In the genomic region with DNA sequence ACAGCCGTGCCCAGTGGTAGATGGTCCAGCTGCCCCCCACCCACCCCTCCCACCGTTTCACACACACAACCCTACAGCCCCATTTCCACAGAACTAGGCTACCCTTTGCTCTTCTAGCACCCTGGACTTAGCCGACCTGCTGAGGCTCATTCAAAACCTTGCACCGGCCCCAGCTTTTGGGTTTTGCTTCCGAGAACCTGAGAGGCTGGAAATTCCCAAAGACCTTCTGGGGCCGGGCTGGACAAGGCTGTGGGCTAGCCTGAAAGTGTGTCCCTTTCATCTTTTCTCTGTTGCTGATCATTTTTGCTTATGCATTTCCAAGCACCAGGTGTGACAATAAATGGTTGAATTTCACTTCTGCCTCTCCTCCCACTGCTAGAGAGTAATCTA, we compare ENCODE assay signal across 7 cellular contexts.
"Had no signal": no experiment of that assay in that cellular context is flagged by ENCODE, and none has a peak within 500 bp of the region (broad histone marks: within the 10 kb centered on the region; RNA-seq: fewer than 3 reads in every experiment).

No MANE protein-coding gene starts in this region.

- H2AFZ ChIP-seq: GM23248 had no signal

- H3K36me3 Mint-ChIP-seq: IgD-negative memory B cell had no signal

- H3K9ac ChIP-seq: GM23248 had no signal

- DNase-seq: GM23248, GOT3, H7, HFFc6 had no signal

- H3K9me3 ChIP-seq: HAP-1 had no signal

- H3K4me3 Mint-ChIP-seq: HFFc6, IgD-negative memory B cell had no signal

- H3K4me3 ChIP-seq: GM23248, HAP-1 had no signal

- H3K4me1 Mint-ChIP-seq: IgD-negative memory B cell had no signal

- H3K4me1 ChIP-seq: HAP-1 had no signal

- H3K27ac ChIP-seq: GM23248, HL-60 had no signal

- H3K27ac Mint-ChIP-seq: HFFc6, IgD-negative memory B cell had no signal

- H3K27me3 Mint-ChIP-seq: IgD-negative memory B cell had no signal

- H3K36me3 ChIP-seq: HAP-1 had no signal
